ENCODE assay signal across 12 cellular contexts in the genomic region with DNA sequence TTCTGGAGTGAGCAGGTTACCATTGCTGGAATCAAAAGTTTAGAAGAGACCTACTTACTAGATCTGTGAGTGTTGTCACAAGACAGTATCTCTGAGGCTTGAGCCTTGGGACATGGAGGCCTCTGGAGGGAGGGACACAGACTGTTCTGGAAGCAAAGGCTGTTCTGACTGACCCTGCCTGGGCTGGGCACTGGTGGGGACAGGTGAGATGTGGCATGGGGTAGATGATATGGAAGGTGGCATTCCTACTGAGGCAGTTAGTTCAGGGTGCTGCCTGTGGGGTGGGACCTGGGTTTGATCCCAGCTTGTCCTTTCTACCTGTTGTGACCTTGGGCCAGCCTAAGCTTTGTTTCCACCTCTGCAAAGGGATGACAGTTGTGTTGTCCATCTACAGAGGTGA.
DNase-seq lines count a peak whose midpoint lies in the region; ATAC-seq and TF ChIP-seq lines count a peak whose summit lies in the region.
"Had no signal": no experiment of that assay in that cellular context is flagged by ENCODE, and none has a peak within 500 bp of the region (broad histone marks: within the 10 kb centered on the region; RNA-seq: fewer than 3 reads in every experiment).

No MANE protein-coding gene starts in this region.

- H3K27me3 ChIP-seq in cardiac muscle cell (no peaks in the 10 kb centered on the region), neutrophil (peaks cover 35% of the 10 kb centered on the region), SJCRH30 (peaks cover 13% of the 10 kb centered on the region)

- H3K4me1 Mint-ChIP-seq in effector memory CD8-positive, alpha-beta T cell (ENCODE audit: low read depth in 2 of 2): peaks cover 5 to 7% of the 10 kb centered on the region in 2 donors

- H3K27me3 Mint-ChIP-seq in effector memory CD8-positive, alpha-beta T cell: no peaks in the 10 kb centered on the region

- H3K36me3 Mint-ChIP-seq in effector memory CD8-positive, alpha-beta T cell (ENCODE audit: insufficient read depth): peaks cover 19% of the 10 kb centered on the region
- H3K36me3 Mint-ChIP-seq: activated naive CD4-positive, alpha-beta T cell treated with anti-CD3 and anti-CD28 coated beads, Interleukin-2, amount 10 ng/mL, durations not matched to agents 7 days and 5 days had no signal

- in situ Hi-C loops in GM13976 (cut with MboI; ENCODE audit: low sequenced_read_pairs, unreplicated experiment): no loop called here

- no peak for DNase-seq in cardiac muscle cell (ENCODE audit: low read depth in 1 of 2, low spot score in 1 of 2)
- no peak for DNase-seq in left ventricle myocardium superior
- DNase-seq in effector memory CD8-positive, alpha-beta T cell: no peak
- DNase-seq in SJCRH30: no peak
- no peak for DNase-seq in NOMO-1 (lab: John Stamatoyannopoulos, UW; ENCODE audit: unreplicated experiment in 2 of 2)
- DNase-seq in GM13976 (ENCODE audit: low spot score): no peak
- DNase-seq: activated CD4-positive, alpha-beta memory T cell treated with anti-CD3 and anti-CD28 coated beads, Interleukin-2, amount 10 ng/mL, durations not matched to agents 7 days and 5 days; activated naive CD4-positive, alpha-beta T cell treated with anti-CD3 and anti-CD28 coated beads, Interleukin-2, amount 10 ng/mL, durations not matched to agents 7 days and 5 days; NCI-H1105; occipital lobe had no signal

- H3K36me3 ChIP-seq in cardiac muscle cell (no peaks in the 10 kb centered on the region), neutrophil (no peaks in the 10 kb centered on the region), urinary bladder (ENCODE audit: insufficient read depth) (no peaks in the 10 kb centered on the region), SJCRH30 (no peaks in the 10 kb centered on the region)

- H3K27ac ChIP-seq in cardiac muscle cell (peak overlapping the region; percentile 99), neutrophil (peak overlapping the region; percentile 21), urinary bladder (ENCODE audit: low read depth) (peak overlapping the region; percentile 58), SJCRH30 (no peak overlapping the region)

- H3K4me3 ChIP-seq in cardiac muscle cell (no peak overlapping the region), neutrophil (ENCODE audit: low read depth in 1 of 2, low read length in 1 of 2) (no peak overlapping the region), urinary bladder (ENCODE audit: low read depth, low read length) (no peak overlapping the region), SJCRH30 (no peak overlapping the region)

- H3K4me3 Mint-ChIP-seq in effector memory CD8-positive, alpha-beta T cell: no peak overlapping the region

- TF ChIP-seq CTCF in cardiac muscle cell (IDR thresholded peaks at IDR 0.05; ENCODE audit: low read depth, low read length): no peak
- no peak for TF ChIP-seq CTCF in neutrophil (IDR thresholded peaks at IDR 0.05)
- TF ChIP-seq CTCF in GM13976 (IDR thresholded peaks at IDR 0.05; ENCODE audit: borderline replicate concordance, control extremely low read depth, extremely low read depth, insufficient read depth, missing control alignments): no peak

- H3K9me3 ChIP-seq in cardiac muscle cell (ENCODE audit: low read depth) (no peaks in the 10 kb centered on the region), neutrophil (no peaks in the 10 kb centered on the region), SJCRH30 (replicated peaks) (no peaks in the 10 kb centered on the region)

- H3K4me1 ChIP-seq in cardiac muscle cell (ENCODE audit: low read depth) (peaks cover 49% of the 10 kb centered on the region), neutrophil (ENCODE audit: control insufficient read depth in 1 of 2, insufficient read depth in 1 of 2, low read depth in 1 of 2, low read length in 1 of 2) (peaks cover 21% of the 10 kb centered on the region in 2 experiments), urinary bladder (ENCODE audit: insufficient read depth) (no peaks in the 10 kb centered on the region), SJCRH30 (peaks cover 11% of the 10 kb centered on the region)

- ATAC-seq in left ventricle myocardium superior: no peak
- ATAC-seq in effector memory CD8-positive, alpha-beta T cell (replicated peaks): no peak

- intact Hi-C loops in left ventricle myocardium superior (cut with micrococcal nuclease): no loop called here

- no peaks in the 10 kb centered on the region for H3K9me3 Mint-ChIP-seq in effector memory CD8-positive, alpha-beta T cell
- H3K9me3 Mint-ChIP-seq: activated CD4-positive, alpha-beta memory T cell treated with anti-CD3 and anti-CD28 coated beads, Interleukin-2, amount 10 ng/mL, durations not matched to agents 7 days and 5 days; activated naive CD4-positive, alpha-beta T cell treated with anti-CD3 and anti-CD28 coated beads, Interleukin-2, amount 10 ng/mL, durations not matched to agents 7 days and 5 days had no signal

- H3K27ac Mint-ChIP-seq in effector memory CD8-positive, alpha-beta T cell: peak overlapping the region; percentile 69 to 71
- H3K27ac Mint-ChIP-seq: activated CD4-positive, alpha-beta memory T cell treated with anti-CD3 and anti-CD28 coated beads, Interleukin-2, amount 10 ng/mL, durations not matched to agents 7 days and 5 days; activated naive CD4-positive, alpha-beta T cell treated with anti-CD3 and anti-CD28 coated beads, Interleukin-2, amount 10 ng/mL, durations not matched to agents 7 days and 5 days had no signal
